ENCODE assay signal across 22 cellular contexts in genomic region chr1:54952950-54953718, GRCh38. TPM values are rescaled to one million over a fixed set of nuclear protein-coding genes. Genes with fewer than 3 reads are reported as not detected.
DNase-seq lines count a peak whose midpoint lies in the region; ATAC-seq, FAIRE-seq and TF ChIP-seq lines count a peak whose summit lies in the region.
"Had no signal": no experiment of that assay in that cellular context is flagged by ENCODE, and none has a peak within 500 bp of the region (broad histone marks: within the 10 kb centered on the region; RNA-seq: fewer than 3 reads in every experiment).

No MANE protein-coding gene starts in this region.

- H3K27ac ChIP-seq in A549 (0 out of 6 replicates have a peak overlapping the region, but pooled peaks of 1 of the 2 experiments have one; percentile 21), astrocyte (ENCODE audit: low read depth, low read length) (no peak overlapping the region)
- H3K27ac ChIP-seq: BLaER1, tibial artery had no signal

- H3K9me3 ChIP-seq in A549 (peaks cover 9% of the 10 kb centered on the region; the same call in 2 of the 3 replicates), astrocyte (ENCODE audit: insufficient read depth, low read depth, low read length) (peaks cover 9% of the 10 kb centered on the region)
- H3K9me3 ChIP-seq: tibial artery had no signal

- peaks cover 17% of the 10 kb centered on the region for H3K4me1 Mint-ChIP-seq in astrocyte (ENCODE audit: low read depth, unreplicated experiment)
- H3K4me1 Mint-ChIP-seq: activated naive CD8-positive, alpha-beta T cell treated with anti-CD3 and anti-CD28 coated beads, Interleukin-2, amount 50 U/mL, for 24 hours had no signal

- H3K4me3 ChIP-seq in A549 (no peak overlapping the region), astrocyte (ENCODE audit: insufficient read depth, low read depth, low read length) (no peak overlapping the region), fibroblast of mammary gland (ENCODE audit: control insufficient read depth, low read depth, low read length) (no peak overlapping the region), H7 (ENCODE audit: insufficient read depth, low read depth, low read length) (no peak overlapping the region)
- H3K4me3 ChIP-seq: BLaER1, tibial artery had no signal

- H3K4me2 ChIP-seq in A549 (no peak overlapping the region), astrocyte (ENCODE audit: low read length) (no peak overlapping the region)
- H3K4me2 ChIP-seq: BLaER1 had no signal

- H3K36me3 ChIP-seq in astrocyte (ENCODE audit: insufficient read depth, low read length) (no peaks in the 10 kb centered on the region), H7 (replicated peaks; ENCODE audit: control insufficient read depth, insufficient read depth, low read length) (no peaks in the 10 kb centered on the region)
- H3K36me3 ChIP-seq: BLaER1, tibial artery had no signal

- 17% methylated on average over 3 of the region's 4 CpGs for WGBS in A549 (ENCODE audit: missing lambda C conversion rate)

- FAIRE-seq in A549 (lab: Jason Lieb, UNC) = no peak
- no peak for FAIRE-seq in astrocyte (lab: Jason Lieb, UNC)
- FAIRE-seq in GM12892 (lab: Jason Lieb, UNC) = no peak
- FAIRE-seq: A204.1 had no signal

- no peak overlapping the region for H2AFZ ChIP-seq in astrocyte (ENCODE audit: low read depth, low read length)

- no peak for TF ChIP-seq EP300 in A549 (IDR thresholded peaks at IDR 0.05)

- no peak for ATAC-seq in A549
- no peak for ATAC-seq in HG03159 (IDR thresholded peaks at IDR 0.05; ENCODE audit: unreplicated experiment)
- ATAC-seq: activated naive CD8-positive, alpha-beta T cell treated with anti-CD3 and anti-CD28 coated beads, Interleukin-2, amount 50 U/mL, for 24 hours; left colon; stimulated activated naive B cell treated with anti-CD40 and anti-IgM and Interleukin-4, amounts not matched to agents 10 μg/mL and 1 μg/mL and 100 μg/mL, for 72 hours had no signal

- H3K9ac ChIP-seq in astrocyte (ENCODE audit: low read length) = no peak overlapping the region
- H3K9ac ChIP-seq: BLaER1 had no signal

- no peak overlapping the region for H3K27ac Mint-ChIP-seq in astrocyte (ENCODE audit: unreplicated experiment)
- H3K27ac Mint-ChIP-seq: activated naive CD8-positive, alpha-beta T cell treated with anti-CD3 and anti-CD28 coated beads, Interleukin-2, amount 50 U/mL, for 24 hours; IgD-negative memory B cell; stimulated activated naive B cell treated with anti-CD40 and anti-IgM and Interleukin-4, amounts not matched to agents 10 μg/mL and 1 μg/mL and 100 μg/mL, for 72 hours had no signal

- H4K20me1 ChIP-seq in astrocyte (ENCODE audit: insufficient read depth, low read length) = no peaks in the 10 kb centered on the region
- H4K20me1 ChIP-seq: BLaER1 had no signal

- CTCF ChIA-PET in A549 (lab: Yijun Ruan, JAX) = interaction anchor here (1.0 to 16.6 kb wide), 3 partner anchors 8 to 40 kb away, joined by 3 to 451 read pairs (median 4); partner anchors contain the start of gene BSND

- POLR2A ChIA-PET in A549 (lab: Yijun Ruan, JAX) = no interaction called here

- no peak for TF ChIP-seq POLR2A in A549 (IDR thresholded peaks at IDR 0.05; ENCODE audit: low read length)
- TF ChIP-seq POLR2A in GM12892 (IDR thresholded peaks at IDR 0.05; ENCODE audit: low read depth, low read length) = no peak

- no peak for TF ChIP-seq CTCF in A549 (IDR thresholded peaks at IDR 0.05)
- TF ChIP-seq CTCF in astrocyte (IDR thresholded peaks at IDR 0.05; ENCODE audit: insufficient read depth, low read depth, low read length) = no peak
- TF ChIP-seq CTCF in fibroblast of mammary gland (conservative IDR thresholded peaks at IDR 0.05; ENCODE audit: control insufficient read depth, insufficient read depth, low read depth, low read length) = no peak

- H3K4me3 Mint-ChIP-seq in astrocyte (ENCODE audit: unreplicated experiment) = no peak overlapping the region
- H3K4me3 Mint-ChIP-seq: activated naive CD8-positive, alpha-beta T cell treated with anti-CD3 and anti-CD28 coated beads, Interleukin-2, amount 50 U/mL, for 24 hours; IgD-negative memory B cell; stimulated activated naive B cell treated with anti-CD40 and anti-IgM and Interleukin-4, amounts not matched to agents 10 μg/mL and 1 μg/mL and 100 μg/mL, for 72 hours had no signal

- H3K9me3 Mint-ChIP-seq in astrocyte (ENCODE audit: unreplicated experiment) = peaks cover 7% of the 10 kb centered on the region

- H3K4me1 ChIP-seq in A549 (peaks cover 22% of the 10 kb centered on the region), astrocyte (ENCODE audit: insufficient read depth, low read length) (peaks cover 19% of the 10 kb centered on the region)

- TF ChIP-seq RAD21 in A549 (conservative IDR thresholded peaks at IDR 0.05 in 1 of 2, IDR thresholded peaks at IDR 0.05 in 1 of 2) = no peak

- peak in 1 of 2 experiments; percentile 10 for DNase-seq in A549 (ENCODE audit: low read depth in 1 of 2, low spot score in 1 of 2)
- peak; percentile 40 for DNase-seq in HK-2 (ENCODE audit: unreplicated experiment)
- DNase-seq in astrocyte (ENCODE audit: low read depth) = peak; percentile 48
- DNase-seq in fibroblast of mammary gland (ENCODE audit: low read depth) = peak; percentile 52
- no peak for DNase-seq in GM12892 (ENCODE audit: insufficient read length)
- DNase-seq in H7 = no peak
- DNase-seq in T-helper 9 cell = no peak
- DNase-seq: activated CD4-positive, CD25-positive, alpha-beta regulatory T cell; activated naive CD8-positive, alpha-beta T cell treated with anti-CD3 and anti-CD28 coated beads, Interleukin-2, amount 50 U/mL, for 24 hours; central memory CD4-positive, alpha-beta T cell; foreskin fibroblast; left colon; NCI-H1930; NCI-H446; SHP77; stimulated activated naive B cell treated with anti-CD40 and anti-IgM and Interleukin-4, amounts not matched to agents 10 μg/mL and 1 μg/mL and 100 μg/mL, for 72 hours; T-helper 2 cell; tibial artery had no signal

- no peaks in the 10 kb centered on the region for H3K79me2 ChIP-seq in astrocyte (ENCODE audit: insufficient read depth, low read length)

- no peaks in the 10 kb centered on the region for H3K27me3 ChIP-seq in astrocyte (ENCODE audit: insufficient read depth, low read length)
- H3K27me3 ChIP-seq in H7 (ENCODE audit: control insufficient read depth, insufficient read depth, low read length) = no peaks in the 10 kb centered on the region
- H3K27me3 ChIP-seq: BLaER1, tibial artery had no signal

- no peaks in the 10 kb centered on the region for H3K27me3 Mint-ChIP-seq in astrocyte (ENCODE audit: low read depth, unreplicated experiment)
- H3K27me3 Mint-ChIP-seq: activated naive CD8-positive, alpha-beta T cell treated with anti-CD3 and anti-CD28 coated beads, Interleukin-2, amount 50 U/mL, for 24 hours had no signal

- H3K36me3 Mint-ChIP-seq in astrocyte (ENCODE audit: low read depth, unreplicated experiment) = no peaks in the 10 kb centered on the region
- H3K36me3 Mint-ChIP-seq: stimulated activated naive B cell treated with anti-CD40 and anti-IgM and Interleukin-4, amounts not matched to agents 10 μg/mL and 1 μg/mL and 100 μg/mL, for 72 hours had no signal

TF ChIP-seq in A549, 52 proteins besides CTCF, POLR2A, EP300 and RAD21:
- TF ChIP-seq USF2 (IDR thresholded peaks at IDR 0.05) (peak; percentile 49), KDM5A (IDR thresholded peaks at IDR 0.05) (no peak)

RNA-seq across cellular contexts. Expression of gene TMEM61, which starts 27.3 kb away (rescaled TPM):
- polyA plus RNA-seq in A549 (2011; rRNA removed) = 0.06 and 0.15 TPM in 2 replicates
- 0.05 TPM in 2 replicates for polyA plus RNA-seq in A549 (2012; cell fraction: cytosol; rRNA removed)
- polyA plus RNA-seq in A549 (2012; cell fraction: nucleus; rRNA removed) = 0.06 TPM in 1 of 2 replicates, not detected in the other
- 0.10 to 0.12 TPM in 2 of 3 replicates, not detected in the other for polyA plus RNA-seq in A549 (2017; fragmentation: RNase III; extraction: RNeasy Plus Mini Kit Qiagen cat#74134 plus additional on column Dnase treatment)
- not detected in 2 replicates for polyA minus RNA-seq in A549 (2011; rRNA and poly(A)+ RNA removed)
- total RNA-seq in astrocyte = not detected in 2 replicates
- polyA plus RNA-seq in GM12892 (2012; ENCODE audit: missing spikeins) = not detected
- total RNA-seq in H7 (2014; rRNA removed; shearing (Covaris generic)) = 1.0 and 1.8 TPM in 2 replicates
- polyA plus RNA-seq: IgD-negative memory B cell had no signal

RNA-seq across cellular contexts. Expression of gene BSND, which starts 45.6 kb away (rescaled TPM):
- polyA plus RNA-seq in A549 (2011; rRNA removed) (not detected in 2 replicates), A549 (2017; fragmentation: RNase III; extraction: RNeasy Plus Mini Kit Qiagen cat#74134 plus additional on column Dnase treatment) (not detected in 3 replicates)
- polyA plus RNA-seq in A549 (2012; cell fraction: cytosol; rRNA removed) = not detected in 2 replicates
- polyA plus RNA-seq in A549 (2012; cell fraction: nucleus; rRNA removed) = not detected in 2 replicates
- polyA minus RNA-seq in A549 (2011; rRNA and poly(A)+ RNA removed) = not detected in 2 replicates
- total RNA-seq in astrocyte = not detected in 2 replicates
- polyA plus RNA-seq in GM12892 (2012; ENCODE audit: missing spikeins) = not detected
- total RNA-seq in H7 (2014; rRNA removed; shearing (Covaris generic)) = 0.30 and 0.62 TPM in 2 replicates
- total RNA-seq: left colon had no signal
- polyA plus RNA-seq: IgD-negative memory B cell had no signal

Comparison
In these comparisons a context has a peak if more than half of its experiments do, and no peak if none do; other contexts are left out.
1. DNase-seq: peak in HK-2 (single experiment), astrocyte (single experiment) and fibroblast of mammary gland (single experiment); none in GM12892 (single experiment), H7 (single experiment) and T-helper 9 cell (single experiment).